ENCODE assay signal across 8 cellular contexts in genomic region chr9:111661802-111662491, GRCh38. TPM values are rescaled to one million over a fixed set of nuclear protein-coding genes. Genes with fewer than 3 reads are reported as not detected.
DNase-seq lines count a peak whose midpoint lies in the region; ATAC-seq, FAIRE-seq and TF ChIP-seq lines count a peak whose summit lies in the region.

No MANE protein-coding gene starts in this region.

- TF ChIP-seq EP300 in GM12878 (IDR thresholded peaks at IDR 0.05; ENCODE audit: borderline replicate concordance in 1 of 2, control insufficient read depth in 1 of 2, low read depth in 2 of 2, low read length in 2 of 2): no peak

- SMC1A ChIA-PET in GM12878 (lab: Charles Lee; ENCODE audit: uncharacterized antibody, unreplicated experiment): interaction anchor here (0.7 kb wide), 1 partner anchor 11 kb away, joined by 3 read pairs; no protein-coding TSS in a partner anchor

- TF ChIP-seq CTCF in Calu3 (IDR thresholded peaks at IDR 0.05; ENCODE audit: unreplicated experiment) (no peak), GM20000 (IDR thresholded peaks at IDR 0.05; ENCODE audit: extremely low read depth, missing control alignments) (no peak), HL-60 (IDR thresholded peaks at IDR 0.05; ENCODE audit: insufficient read depth, low read length) (no peak), GM12878 (IDR thresholded peaks at IDR 0.05 in 2 of 3, conservative IDR thresholded peaks at IDR 0.05 in 1 of 3; ENCODE audit: control insufficient read depth in 2 of 3, extremely low read depth in 1 of 3, insufficient read depth in 1 of 3, low read depth in 3 of 3, low read length in 3 of 3) (no peak)

- peak overlapping the region; percentile 65 for H3K4me2 ChIP-seq in GM12878 (ENCODE audit: control insufficient read depth, insufficient read depth)

- H4K20me1 ChIP-seq in GM12878 (ENCODE audit: control insufficient read depth, insufficient read depth): no peaks in the 10 kb centered on the region

- no peak for TF ChIP-seq RAD21 in GM12878 (IDR thresholded peaks at IDR 0.05; ENCODE audit: insufficient read depth, low read depth, low read length)

- H3K4me3 Mint-ChIP-seq in Calu3 (ENCODE audit: low read depth, unreplicated experiment) (peak overlapping the region; percentile 94), T-cell (peak overlapping the region; percentile 93 to 96 (median 96))

- H3K9me3 ChIP-seq in GM12878 (replicated peaks; ENCODE audit: control insufficient read depth, insufficient read depth, low read length) (no peaks in the 10 kb centered on the region), iPS DF 6.9 (ENCODE audit: control insufficient read depth, insufficient read depth, low read length) (no peaks in the 10 kb centered on the region)

- peak overlapping the region; percentile 49 for H3K27ac ChIP-seq in HL-60 (replicated peaks)
- H3K27ac ChIP-seq in GM12878 (ENCODE audit: control insufficient read depth, insufficient read depth): peak overlapping the region; percentile 2; the same call in 1 of the 2 replicates
- no peak overlapping the region for H3K27ac ChIP-seq in iPS DF 6.9 (ENCODE audit: low read length)

- H3K4me1 Mint-ChIP-seq in Calu3 (ENCODE audit: low read depth, unreplicated experiment) (peaks cover 20% of the 10 kb centered on the region), T-cell (peaks cover 35 to 43% (median 40%) of the 10 kb centered on the region in 3 donors)

- H3K4me1 ChIP-seq in GM12878 (ENCODE audit: control insufficient read depth, insufficient read depth, low read length) (peaks cover 6% of the 10 kb centered on the region), iPS DF 6.9 (ENCODE audit: control insufficient read depth, insufficient read depth, low read length) (peaks cover 3% of the 10 kb centered on the region; the same call in 1 of the 2 replicates)

- H3K27ac Mint-ChIP-seq in Calu3 (ENCODE audit: unreplicated experiment): peak overlapping the region; percentile 53
- peak overlapping the region; percentile 94 to 95 for H3K27ac Mint-ChIP-seq in T-cell

- DNase-seq in Calu3: peak; percentile 25
- peak; percentile 68 for DNase-seq in GM20000 (ENCODE audit: low spot score)
- peak in 1 of 2 experiments; percentile 55 for DNase-seq in HL-60 (ENCODE audit: low read depth in 1 of 2, low spot score in 1 of 2)
- peak in 26 of 34 experiments; percentile 1 to 34 (median 9) for DNase-seq in T-cell
- DNase-seq in GM12878 (ENCODE audit: low read depth, low spot score): no peak
- DNase-seq in iPS DF 6.9 (ENCODE audit: low read depth, low spot score): no peak
- peak; percentile 69 for DNase-seq in sciatic nerve (ENCODE audit: low spot score)
- DNase-seq in RCC 7860 (ENCODE audit: low spot score): no peak

- H3K27me3 ChIP-seq in HL-60 (ENCODE audit: insufficient read depth, poor library complexity, severe bottlenecking) (no peaks in the 10 kb centered on the region), GM12878 (replicated peaks in 1 of 2; ENCODE audit: control insufficient read depth in 2 of 2, insufficient read depth in 2 of 2, low read length in 1 of 2) (no peaks in the 10 kb centered on the region), iPS DF 6.9 (ENCODE audit: control insufficient read depth, insufficient read depth, low read length) (no peaks in the 10 kb centered on the region)

- no peak for FAIRE-seq in GM12878 (lab: Jason Lieb, UNC)
- FAIRE-seq in RCC 7860 (lab: Jason Lieb, UNC): no peak

- ATAC-seq in T-cell (replicated peaks in 1 of 4) (peak; percentile 28 to 41 (median 36)), GM12878 (peak; percentile 51), sciatic nerve (peak; percentile 67)

- in situ Hi-C loops in GM12878 (cut with MboI): no loop called here

- H3K9me3 Mint-ChIP-seq in Calu3 (ENCODE audit: low read depth, unreplicated experiment): no peaks in the 10 kb centered on the region
- no peaks in the 10 kb centered on the region for H3K9me3 Mint-ChIP-seq in T-cell

- intact Hi-C loops in Calu3 (cut with micrococcal nuclease; ENCODE audit: unreplicated experiment): no loop called here
- intact Hi-C loops in GM12878 (cut with micrococcal nuclease; ENCODE audit: unreplicated experiment): loop anchor here (2.0 kb wide), 1 partner anchor 31 kb away; the partner anchor contains the start of gene DNAJC25
- intact Hi-C loops in sciatic nerve (cut with DNase I): no loop called here

- H3K27me3 Mint-ChIP-seq in Calu3 (ENCODE audit: unreplicated experiment) (no peaks in the 10 kb centered on the region), T-cell (no peaks in the 10 kb centered on the region)

- under 1% methylated on average over 34 of the region's 57 CpGs for WGBS in GM12878 (ENCODE audit: insufficient coverage, insufficient replicate concordance, low lambda C conversion rate, missing lambda C conversion rate)
- WGBS in iPS DF 6.9 (ENCODE audit: insufficient coverage, insufficient read length): no CpG with 5 or more reads among the region's 57 CpGs

- peaks cover 25% of the 10 kb centered on the region for H3K36me3 Mint-ChIP-seq in Calu3 (ENCODE audit: insufficient read depth, unreplicated experiment)
- peaks cover 4% of the 10 kb centered on the region for H3K36me3 Mint-ChIP-seq in T-cell

- H3K4me3 ChIP-seq in HL-60 (replicated peaks; ENCODE audit: insufficient read depth, low read length): peak overlapping the region; percentile 87
- H3K4me3 ChIP-seq in GM12878: peak overlapping the region; percentile 95
- H3K4me3 ChIP-seq in iPS DF 6.9 (ENCODE audit: low read length): peak overlapping the region; percentile 57

- POLR2A ChIA-PET in T-cell (lab: Charles Lee): interaction anchor here in 1 of 2 donors (0.6 kb wide), 3 partner anchors 11 to 58 kb away, joined by 3 to 9 read pairs (median 5); no protein-coding TSS in a partner anchor
- POLR2A ChIA-PET in GM12878 (lab: Charles Lee): interaction anchor here (0.6 kb wide), 1 partner anchor 504 kb away, joined by 3 read pairs; no protein-coding TSS in a partner anchor

- CTCF ChIA-PET in Calu3 (lab: Charles Lee): interaction anchor here (0.6 kb wide), 1 partner anchor 348 kb away, joined by 3 read pairs; no protein-coding TSS in a partner anchor
- CTCF ChIA-PET in T-cell (lab: Charles Lee): interaction anchor here in 1 of 2 donors (0.6 to 1.2 kb wide), 3 partner anchors 31 to 646 kb away, joined by 3 to 5 read pairs (median 4); no protein-coding TSS in a partner anchor
- CTCF ChIA-PET in GM12878 (lab: Yijun Ruan, JAX): interaction anchor here (1.0 kb wide), 2 partner anchors 9 to 40 kb away, joined by 3 to 4 read pairs; no protein-coding TSS in a partner anchor

- H2AFZ ChIP-seq in GM12878 (ENCODE audit: control insufficient read depth, low read depth, low read length): peak overlapping the region; percentile 63

- BruUV-seq in Calu3 (replicated peaks; lab: Mats Ljungman, UMichigan) (no TSS peak), GM12878 (replicated peaks; lab: Mats Ljungman, UMichigan) (TSS peak; percentile 48)

- H3K79me2 ChIP-seq in GM12878 (ENCODE audit: control insufficient read depth, insufficient read depth, low read length): no peaks in the 10 kb centered on the region; the same call in 1 of the 2 replicates

- no peak for TF ChIP-seq POLR2A in GM12878 (IDR thresholded peaks at IDR 0.05; ENCODE audit: low read depth, low read length)

- RAD21 ChIA-PET in GM12878 (lab: Charles Lee; ENCODE audit: unreplicated experiment): interaction anchor here (0.8 kb wide), 1 partner anchor 1216 kb away, joined by 3 read pairs; no protein-coding TSS in a partner anchor

- no peaks in the 10 kb centered on the region; a peak in 1 of 4 replicates for H3K36me3 ChIP-seq in GM12878 (ENCODE audit: control insufficient read depth in 2 of 2, insufficient read depth in 2 of 2, low read length in 1 of 2)
- no peaks in the 10 kb centered on the region for H3K36me3 ChIP-seq in iPS DF 6.9 (ENCODE audit: control insufficient read depth, insufficient read depth, low read length)

- H3K9ac ChIP-seq in GM12878 (ENCODE audit: control insufficient read depth, insufficient read depth, low read length): peak overlapping the region; percentile 27

RNA-seq across cellular contexts. Expression of gene GNG10, which starts 0.5 kb away (rescaled TPM):
- total RNA-seq in Calu3 (2022): 17.8 and 21.5 TPM in 2 replicates
- 10 to 100 TPM in 2 of 5 donors, 1 to 10 TPM in 3; 6.1 to 11.7 (median 7.7) TPM for total RNA-seq in T-cell
- total RNA-seq in GM12878 (2013; cell fraction: nucleolus; rRNA removed): 7.5 and 7.9 TPM in 2 replicates
- 16.3 and 22.0 TPM in 2 replicates for total RNA-seq in GM12878 (2014; rRNA removed)
- total RNA-seq in GM12878 (2014; rRNA removed; fragmentation: Illumina TruSeq; extraction: Trizol): 18.7 and 20.4 TPM in 2 replicates
- total RNA-seq in GM12878 (2021): 12.0 and 14.5 TPM in 2 replicates
- polyA plus RNA-seq in GM12878 (2011; ENCODE audit: low read depth): 12.6 TPM
- polyA plus RNA-seq in GM12878 (2011; rRNA removed): 24.0 and 33.6 TPM in 2 replicates
- 10.5 and 14.7 TPM in 2 replicates for polyA plus RNA-seq in GM12878 (2011; cell fraction: cytosol; rRNA removed)
- 4.8 and 5.1 TPM in 2 replicates for polyA plus RNA-seq in GM12878 (2011; cell fraction: nucleus; rRNA removed)
- polyA plus RNA-seq in GM12878 (2012): 10.9 and 12.8 TPM in 2 replicates
- 21.3 and 26.0 TPM in 2 replicates for polyA plus RNA-seq in GM12878 (2014; fragmentation: Illumina TruSeq; extraction: Trizol)
- polyA plus RNA-seq in GM12878 (2014; fragmentation: Nextera tagmentation; extraction: Ambion mirVana): 10 to 100 TPM; 27.2 to 28.2 TPM
- 14.6 and 18.1 TPM in 2 replicates for polyA plus RNA-seq in GM12878 (2014; rRNA removed)
- 10 to 100 TPM; 24.9 to 26.4 TPM for polyA plus RNA-seq in GM12878 (2016; fragmentation: Nextera tagmentation; extraction: Ambion mirVana)
- polyA minus RNA-seq in GM12878 (2011; rRNA and poly(A)+ RNA removed): 3.5 and 3.6 TPM in 2 replicates
- polyA minus RNA-seq in GM12878 (2011; cell fraction: cytosol; rRNA and poly(A)+ RNA removed): 2.1 and 2.7 TPM in 2 replicates
- polyA minus RNA-seq in GM12878 (2011; cell fraction: nucleus; rRNA and poly(A)+ RNA removed): 1.9 and 2.7 TPM in 2 replicates
- 24.6 TPM for total RNA-seq in sciatic nerve

RNA-seq across cellular contexts. Expression of gene DNAJC25, which starts 30.8 kb away (rescaled TPM):
- 5.0 and 6.3 TPM in 2 replicates for total RNA-seq in Calu3 (2022)
- 1 to 10 TPM; 2.8 to 5.1 (median 3.6) TPM for total RNA-seq in T-cell
- 9.6 and 10.2 TPM in 2 replicates for total RNA-seq in GM12878 (2013; cell fraction: nucleolus; rRNA removed)
- total RNA-seq in GM12878 (2014; rRNA removed): 3.7 and 4.0 TPM in 2 replicates
- 4.1 and 4.7 TPM in 2 replicates for total RNA-seq in GM12878 (2014; rRNA removed; fragmentation: Illumina TruSeq; extraction: Trizol)
- 3.0 and 4.0 TPM in 2 replicates for total RNA-seq in GM12878 (2021)
- polyA plus RNA-seq in GM12878 (2011; ENCODE audit: low read depth): 2.5 TPM
- polyA plus RNA-seq in GM12878 (2011; rRNA removed): 6.4 and 9.0 TPM in 2 replicates
- 1.6 and 2.0 TPM in 2 replicates for polyA plus RNA-seq in GM12878 (2011; cell fraction: cytosol; rRNA removed)
- polyA plus RNA-seq in GM12878 (2011; cell fraction: nucleus; rRNA removed): 6.0 and 6.6 TPM in 2 replicates
- polyA plus RNA-seq in GM12878 (2012): 6.5 TPM in 2 replicates
- 5.5 and 8.0 TPM in 2 replicates for polyA plus RNA-seq in GM12878 (2014; fragmentation: Illumina TruSeq; extraction: Trizol)
- polyA plus RNA-seq in GM12878 (2014; fragmentation: Nextera tagmentation; extraction: Ambion mirVana): 1 to 10 TPM; 2.4 to 3.7 TPM
- polyA plus RNA-seq in GM12878 (2014; rRNA removed): 3.7 and 4.2 TPM in 2 replicates
- polyA plus RNA-seq in GM12878 (2016; fragmentation: Nextera tagmentation; extraction: Ambion mirVana): 1 to 10 TPM; 6.0 to 6.2 TPM
- polyA minus RNA-seq in GM12878 (2011; rRNA and poly(A)+ RNA removed): 1.1 and 1.6 TPM in 2 replicates
- polyA minus RNA-seq in GM12878 (2011; cell fraction: cytosol; rRNA and poly(A)+ RNA removed): 0.94 TPM in 1 of 2 replicates, not detected in the other
- 2.3 and 3.6 TPM in 2 replicates for polyA minus RNA-seq in GM12878 (2011; cell fraction: nucleus; rRNA and poly(A)+ RNA removed)
- 6.7 TPM for total RNA-seq in sciatic nerve

Comparison
In these comparisons a context has a peak if more than half of its experiments do, and no peak if none do; other contexts are left out.
1. DNase-seq: peak in Calu3 (single experiment), GM20000 (single experiment), T-cell (26 of 34) and sciatic nerve (single experiment); none in GM12878 (single experiment), iPS DF 6.9 (single experiment) and RCC 7860 (single experiment).
2. Peak in every context shown above with its lines, with median percentiles within 50 percentile points of each other: H3K4me3 ChIP-seq and ATAC-seq.